Comparison of ENCODE assay signal across 37 cellular contexts in genomic region chr11:85558411-85558810, GRCh38.
DNase-seq lines count a peak whose midpoint lies in the region; ATAC-seq, FAIRE-seq and TF ChIP-seq lines count a peak whose summit lies in the region.
"Had no signal": no experiment of that assay in that cellular context is flagged by ENCODE, and none has a peak within 500 bp of the region (broad histone marks: within the 10 kb centered on the region; RNA-seq: fewer than 3 reads in every experiment).

No MANE protein-coding gene starts in this region.

- no peaks in the 10 kb centered on the region for H3K23me2 ChIP-seq in H1 (ENCODE audit: low read depth, low read length)

- no peaks in the 10 kb centered on the region for H3K36me3 Mint-ChIP-seq in mesothelial cell of epicardium
- H3K36me3 Mint-ChIP-seq: CD14-positive monocyte; CD4-positive, alpha-beta memory T cell; CD4-positive, CD25-positive, alpha-beta regulatory T cell; CD8-positive, alpha-beta T cell had no signal

- no peaks in the 10 kb centered on the region for H3K4me1 ChIP-seq in HEK293 (ENCODE audit: control insufficient read depth, insufficient read depth, low read length)
- H3K4me1 ChIP-seq in K562 (replicated peaks in 1 of 2; ENCODE audit: control insufficient read depth in 2 of 2, insufficient read depth in 2 of 2, low read length in 2 of 2): no peaks in the 10 kb centered on the region
- 0 out of 7 replicates have a peak, but pooled peaks cover 0 to 2% (median 0%) of the 10 kb centered on the region in 4 experiments for H3K4me1 ChIP-seq in H1 (replicated peaks in 1 of 4; ENCODE audit: control insufficient read depth in 3 of 4, insufficient read depth in 4 of 4, low read length in 3 of 4)
- H3K4me1 ChIP-seq in pancreas: no peaks in the 10 kb centered on the region
- H3K4me1 ChIP-seq: A549; BE2C; BLaER1; BLaER1 treated with 17β-estradiol and CSF1 and Interleukin-3, amounts not matched to agents 10 nM and 100 nM; Caco-2 had no signal

- TF ChIP-seq CTCF in HEK293 (tag by site-specific recombination; IDR thresholded peaks at IDR 0.05) (no peak), K562 (IDR thresholded peaks at IDR 0.05 in 2 of 3, conservative IDR thresholded peaks at IDR 0.05 in 1 of 3; ENCODE audit: insufficient read depth in 2 of 3, low read depth in 1 of 3, low read length in 3 of 3) (no peak), H1 (IDR thresholded peaks at IDR 0.05; ENCODE audit: control extremely low read depth in 1 of 3, insufficient read depth in 1 of 3, low read depth in 1 of 3, low read length in 3 of 3) (no peak), mesothelial cell of epicardium (IDR thresholded peaks at IDR 0.05; ENCODE audit: unreplicated experiment) (no peak), pancreas (IDR thresholded peaks at IDR 0.05) (no peak)

- peaks cover 18% of the 10 kb centered on the region for H3K9me3 Mint-ChIP-seq in mesothelial cell of epicardium

- H3K79me2 ChIP-seq in K562 (ENCODE audit: control insufficient read depth, insufficient read depth, low read length) (no peaks in the 10 kb centered on the region), H1 (ENCODE audit: control insufficient read depth in 1 of 2, insufficient read depth in 2 of 2, low read length in 2 of 2) (no peaks in the 10 kb centered on the region)

- no peak overlapping the region for H2BK15ac ChIP-seq in H1 (ENCODE audit: low read length)

- ATAC-seq in K562 (no peak), GM19395 (IDR thresholded peaks at IDR 0.05; ENCODE audit: unreplicated experiment) (no peak), pancreas (no peak)
- ATAC-seq: A549; CD8-positive, alpha-beta T cell had no signal

- H3K4ac ChIP-seq in H1 (replicated peaks; ENCODE audit: insufficient read length, low read depth, low read length): no peak overlapping the region

- H4K5ac ChIP-seq in H1 (ENCODE audit: insufficient read length, low read depth, low read length): no peak overlapping the region

- H3K27me3 Mint-ChIP-seq in mesothelial cell of epicardium (ENCODE audit: low read depth): no peaks in the 10 kb centered on the region
- H3K27me3 Mint-ChIP-seq: B cell; CD4-positive, alpha-beta memory T cell had no signal

- H4K20me1 ChIP-seq in K562 (replicated peaks; ENCODE audit: control insufficient read depth, insufficient read depth, low read length): no peaks in the 10 kb centered on the region
- no peaks in the 10 kb centered on the region for H4K20me1 ChIP-seq in H1 (replicated peaks in 1 of 2; ENCODE audit: control insufficient read depth in 1 of 2, insufficient read depth in 2 of 2, low read length in 2 of 2)
- H4K20me1 ChIP-seq: BLaER1; BLaER1 treated with 17β-estradiol and CSF1 and Interleukin-3, amounts not matched to agents 10 nM and 100 nM had no signal

- H3K18ac ChIP-seq in H1 (ENCODE audit: extremely low read depth, low read length): no peak overlapping the region

- H4K8ac ChIP-seq in H1 (ENCODE audit: extremely low read depth, insufficient read depth, low read length): no peak overlapping the region

- H3K27ac Mint-ChIP-seq in mesothelial cell of epicardium: no peak overlapping the region
- H3K27ac Mint-ChIP-seq: B cell; CD14-positive monocyte; CD4-positive, alpha-beta memory T cell; CD4-positive, alpha-beta T cell; CD4-positive, CD25-positive, alpha-beta regulatory T cell; CD8-positive, alpha-beta memory T cell; CD8-positive, alpha-beta T cell had no signal

- in situ Hi-C loops in K562 (cut with MboI): loop anchor here (25.0 kb wide), 1 partner anchor 1721 kb away; no protein-coding TSS in a partner anchor

- no peak overlapping the region for H3K9ac ChIP-seq in K562 (ENCODE audit: insufficient read depth in 1 of 2, low read depth in 2 of 2, low read length in 2 of 2)
- H3K9ac ChIP-seq in H1 (replicated peaks in 1 of 4; ENCODE audit: extremely low read depth in 1 of 4, low read depth in 3 of 4, low read length in 3 of 4): no peak overlapping the region
- H3K9ac ChIP-seq: BLaER1; BLaER1 treated with 17β-estradiol and CSF1 and Interleukin-3, amounts not matched to agents 10 nM and 100 nM had no signal

- no peak overlapping the region for H2AK5ac ChIP-seq in H1 (ENCODE audit: low read depth, low read length)

- H3K4me1 Mint-ChIP-seq in mesothelial cell of epicardium: no peaks in the 10 kb centered on the region
- H3K4me1 Mint-ChIP-seq: B cell; CD14-positive monocyte; CD4-positive, alpha-beta memory T cell; CD4-positive, CD25-positive, alpha-beta regulatory T cell; CD8-positive, alpha-beta memory T cell had no signal

- H3K4me3 ChIP-seq in HEK293 (ENCODE audit: low read depth, low read length) (no peak overlapping the region), K562 (no peak overlapping the region), H1 (ENCODE audit: extremely low read depth in 1 of 4, insufficient read depth in 2 of 4, low read depth in 3 of 4, low read length in 4 of 4) (no peak overlapping the region), pancreas (no peak overlapping the region)
- H3K4me3 ChIP-seq: A549; BLaER1; BLaER1 treated with 17β-estradiol and CSF1 and Interleukin-3, amounts not matched to agents 10 nM and 100 nM had no signal

- DNase-seq in HTR-8/SVneo (ENCODE audit: insufficient read length, low spot score): no peak
- DNase-seq in K562 (ENCODE audit: extremely low read depth in 1 of 4, low spot score in 3 of 4): no peak
- no peak for DNase-seq in H1 (ENCODE audit: low read depth in 1 of 2, low spot score in 2 of 2)
- no peak for DNase-seq in mesothelial cell of epicardium (ENCODE audit: low spot score in 2 of 2, unreplicated experiment in 2 of 2)
- DNase-seq in pancreas: no peak
- no peak for DNase-seq in NCI-H1694 (lab: John Stamatoyannopoulos, UW)
- DNase-seq: 8988T; ACHN; AML-193; BE2C; C1 segment of cervical spinal cord; Caco-2; Calu3; CD4-positive, alpha-beta memory T cell; CD4-positive, alpha-beta T cell; CD4-positive, CD25-positive, alpha-beta regulatory T cell; CD8-positive, alpha-beta memory T cell; CD8-positive, alpha-beta T cell; COR-L47; DMS 273 treated with DMSO at 0.1 percent for 48 hours; DMS153; DMS53; DMS79; DMS79 treated with DMSO at 0.1 percent for 48 hours; DND-41; EL had no signal

- H2BK120ac ChIP-seq in H1 (replicated peaks; ENCODE audit: low read depth, low read length): no peak overlapping the region

- no peaks in the 10 kb centered on the region for H3K36me3 ChIP-seq in HEK293 (ENCODE audit: control insufficient read depth in 2 of 2, insufficient read depth in 1 of 2, low read length in 2 of 2)
- no peaks in the 10 kb centered on the region for H3K36me3 ChIP-seq in K562 (ENCODE audit: control insufficient read depth, insufficient read depth, low read length)
- 0 out of 8 replicates have a peak, but pooled peaks cover 0 to 3% (median 0%) of the 10 kb centered on the region in 4 experiments for H3K36me3 ChIP-seq in H1 (ENCODE audit: control insufficient read depth in 2 of 4, insufficient read depth in 4 of 4, low read length in 3 of 4)
- no peaks in the 10 kb centered on the region for H3K36me3 ChIP-seq in pancreas
- H3K36me3 ChIP-seq: BE2C; BLaER1; BLaER1 treated with 17β-estradiol and CSF1 and Interleukin-3, amounts not matched to agents 10 nM and 100 nM had no signal

- H3K9me3 ChIP-seq in HEK293 (ENCODE audit: control insufficient read depth, insufficient read depth, low read depth, low read length): no peaks in the 10 kb centered on the region
- H3K9me3 ChIP-seq in K562 (replicated peaks; ENCODE audit: control insufficient read depth, insufficient read depth, low read depth, low read length): no peaks in the 10 kb centered on the region
- 0 out of 4 replicates have a peak, but pooled peaks cover 2 to 4% of the 10 kb centered on the region in 2 experiments for H3K9me3 ChIP-seq in H1 (ENCODE audit: insufficient read depth in 2 of 2, low read depth in 1 of 2, low read length in 1 of 2)
- no peaks in the 10 kb centered on the region for H3K9me3 ChIP-seq in pancreas
- H3K9me3 ChIP-seq: A549, BE2C, Caco-2 had no signal

- no peak for TF ChIP-seq POLR2A in K562 (conservative IDR thresholded peaks at IDR 0.05)
- TF ChIP-seq POLR2A in H1 (IDR thresholded peaks at IDR 0.05; ENCODE audit: control extremely low read depth in 1 of 2, low read depth in 2 of 2, low read length in 2 of 2): no peak

- CTCF ChIA-PET in HEK293 (lab: Yijun Ruan, JAX) (no interaction called here), K562 (lab: Yijun Ruan, JAX; ENCODE audit: low intra/inter-chr PET ratio) (no interaction called here), H1 (lab: Charles Lee; ENCODE audit: partially characterized antibody) (no interaction called here)

- no peak overlapping the region for H3K14ac ChIP-seq in H1 (ENCODE audit: insufficient read length)

- no peak overlapping the region for H2BK5ac ChIP-seq in H1 (ENCODE audit: low read depth, low read length)

- TF ChIP-seq RAD21 in K562 (CRISPR knock-in tag; conservative IDR thresholded peaks at IDR 0.05 in 1 of 2, IDR thresholded peaks at IDR 0.05 in 1 of 2) (no peak), H1 (IDR thresholded peaks at IDR 0.05 in 1 of 2, conservative IDR thresholded peaks at IDR 0.05 in 1 of 2; ENCODE audit: low read depth in 2 of 2, low read length in 2 of 2) (no peak)

- H3K9me1 ChIP-seq in K562 (ENCODE audit: control insufficient read depth, insufficient read depth, low read length): no peaks in the 10 kb centered on the region

- H2BK20ac ChIP-seq in H1 (ENCODE audit: low read length): no peak overlapping the region

- H3K4me3 Mint-ChIP-seq in mesothelial cell of epicardium: no peak overlapping the region
- H3K4me3 Mint-ChIP-seq: B cell; CD14-positive monocyte; CD4-positive, alpha-beta memory T cell; CD4-positive, alpha-beta T cell; CD4-positive, CD25-positive, alpha-beta regulatory T cell; CD8-positive, alpha-beta memory T cell; CD8-positive, alpha-beta T cell had no signal

- no peak overlapping the region for H3K27ac ChIP-seq in HEK293 (ENCODE audit: extremely low read depth, low read depth, low read length)
- no peak overlapping the region for H3K27ac ChIP-seq in K562 (ENCODE audit: extremely low read depth, low read depth, low read length)
- H3K27ac ChIP-seq in H1 (ENCODE audit: low read depth, low read length): no peak overlapping the region
- no peak overlapping the region for H3K27ac ChIP-seq in pancreas
- H3K27ac ChIP-seq: 22Rv1; A549; BLaER1; BLaER1 treated with 17β-estradiol and CSF1 and Interleukin-3, amounts not matched to agents 10 nM and 100 nM; C4-2B had no signal

- H2BK12ac ChIP-seq in H1 (ENCODE audit: low read depth, low read length): no peak overlapping the region

- FAIRE-seq in HTR-8/SVneo (lab: Jason Lieb, UNC) (peak; percentile 57), K562 (lab: Jason Lieb, UNC) (no peak), H1 (lab: Jason Lieb, UNC) (no peak), pancreas (lab: Jason Lieb, UNC) (no peak)
- FAIRE-seq: A204.1, A549, D721Med had no signal

- H3K56ac ChIP-seq in H1 (replicated peaks; ENCODE audit: insufficient read length, low read depth, low read length): no peak overlapping the region

- no peak overlapping the region for H3K23ac ChIP-seq in H1 (ENCODE audit: insufficient read length)

- TF ChIP-seq EP300 in K562 (IDR thresholded peaks at IDR 0.05; ENCODE audit: low read length) (no peak), H1 (IDR thresholded peaks at IDR 0.05; ENCODE audit: borderline replicate concordance in 1 of 2, low read depth in 2 of 2, low read length in 2 of 2) (no peak)

- H2AFZ ChIP-seq in K562 (ENCODE audit: low read depth, low read length) (no peak overlapping the region), H1 (ENCODE audit: low read length) (no peak overlapping the region)

- POLR2A ChIA-PET in HEK293 (lab: Yijun Ruan, JAX) (no interaction called here), K562 (lab: Yijun Ruan, JAX) (no interaction called here), H1 (lab: Charles Lee; ENCODE audit: partially characterized antibody) (no interaction called here)

- H4K91ac ChIP-seq in H1 (replicated peaks; ENCODE audit: insufficient read length, low read length): no peak overlapping the region

- no peak overlapping the region for H3K4me2 ChIP-seq in K562 (ENCODE audit: insufficient read depth, low read length)
- no peak overlapping the region for H3K4me2 ChIP-seq in H1 (ENCODE audit: insufficient read depth in 1 of 2, low read depth in 2 of 2, low read length in 2 of 2)
- H3K4me2 ChIP-seq: A549; BLaER1; BLaER1 treated with 17β-estradiol and CSF1 and Interleukin-3, amounts not matched to agents 10 nM and 100 nM had no signal

- H3K27me3 ChIP-seq in K562 (ENCODE audit: control insufficient read depth in 2 of 2, insufficient read depth in 2 of 2, low read length in 2 of 2) (no peaks in the 10 kb centered on the region), H1 (replicated peaks in 1 of 4; ENCODE audit: control insufficient read depth in 3 of 4, extremely low read depth in 1 of 4, insufficient read depth in 3 of 4, low read length in 3 of 4) (no peaks in the 10 kb centered on the region), pancreas (no peaks in the 10 kb centered on the region)
- H3K27me3 ChIP-seq: BE2C; BLaER1; BLaER1 treated with 17β-estradiol and CSF1 and Interleukin-3, amounts not matched to agents 10 nM and 100 nM had no signal

- intact Hi-C loops in K562 (cut with micrococcal nuclease) (no loop called here), pancreas (cut with DNase I) (no loop called here)

- 3% methylated on average over 2 of the region's 2 CpGs for WGBS in K562 (ENCODE audit: insufficient coverage, low coverage, missing lambda C conversion rate)
- WGBS in H1 (ENCODE audit: extremely low coverage in 1 of 2, insufficient coverage in 1 of 2, insufficient read length in 1 of 2, insufficient replicate concordance in 2 of 2, low coverage in 1 of 2, low lambda C conversion rate in 2 of 2, missing lambda C conversion rate in 1 of 2), 2 experiments: 95% methylated on average over 2 of the region's 2 CpGs; no CpG with 5 or more reads in 1 of the 2 experiments
- 82 to 88% methylated on average over 2 of the region's 2 CpGs for WGBS in pancreas, 2 donors

- BruUV-seq in K562 (replicated peaks; lab: Mats Ljungman, UMichigan): no TSS peak

- no peaks in the 10 kb centered on the region for H3K79me1 ChIP-seq in H1 (ENCODE audit: low read depth, low read length)

Comparison
In these comparisons a context has a peak if more than half of its experiments do, and no peak if none do; other contexts are left out.
1. Of the 44 proteins assayed by ChIP-seq in both K562 and HEK293: peak only in K562: none; only in HEK293: none; in both: ZNF146; in neither: 43.